ENCODE assay signal across 27 cellular contexts in the genomic region with DNA sequence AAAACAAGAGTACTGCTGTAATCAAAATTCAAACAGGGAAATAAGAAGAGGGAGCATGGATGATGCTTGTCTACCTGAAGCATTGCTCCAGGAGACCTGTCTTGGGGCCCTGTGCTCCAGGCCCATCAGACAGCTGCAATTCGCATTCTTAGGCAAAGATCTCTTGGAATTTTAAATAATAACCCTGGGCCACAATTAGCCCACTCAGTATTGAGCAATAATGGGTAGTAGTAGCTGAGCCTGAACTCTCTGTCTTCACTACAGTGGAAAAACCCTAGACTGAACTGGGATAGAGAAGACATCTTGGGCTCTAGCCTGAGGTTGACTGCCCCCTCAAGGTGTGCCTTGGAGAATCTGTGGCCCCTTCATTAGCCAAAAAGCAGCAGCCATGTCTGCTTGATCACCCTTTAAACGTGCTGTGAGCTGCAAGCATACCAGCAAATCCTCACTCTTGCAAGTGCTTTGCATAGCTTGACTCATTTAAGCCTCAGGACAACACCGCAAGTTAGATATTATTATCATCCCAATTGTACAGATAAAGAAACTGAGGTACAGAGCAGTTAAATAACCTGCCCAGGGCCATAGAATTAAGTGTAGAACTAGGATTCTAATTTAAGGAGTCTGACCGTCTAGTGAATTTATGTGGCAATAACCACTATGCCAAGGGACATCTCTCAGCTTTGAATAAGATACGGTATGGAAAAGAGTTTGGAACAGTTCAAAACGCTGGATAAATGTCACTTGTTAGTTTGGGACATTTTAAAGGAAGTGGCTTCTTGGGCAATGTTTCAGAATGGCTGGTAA.
"Had no signal": no experiment of that assay in that cellular context is flagged by ENCODE, and none has a peak within 500 bp of the region (broad histone marks: within the 10 kb centered on the region; RNA-seq: fewer than 3 reads in every experiment).

No MANE protein-coding gene starts in this region.

- H3K27me3 ChIP-seq: body of pancreas, breast epithelium had no signal

- H3K36me3 ChIP-seq: breast epithelium, WERI-Rb-1 had no signal

- H3K4me3 ChIP-seq: body of pancreas, breast epithelium had no signal

- H3K27ac ChIP-seq: body of pancreas, breast epithelium, RWPE1, WERI-Rb-1 had no signal

- H3K9me3 ChIP-seq: breast epithelium had no signal

- DNase-seq: activated CD4-positive, alpha-beta T cell treated with anti-CD3 and anti-CD28 coated beads for 1 hour; activated CD4-positive, alpha-beta T cell treated with anti-CD3 and anti-CD28 coated beads, Interleukin-2, amount 10 ng/mL, durations not matched to agents 24 days and 14 days; activated CD4-positive, alpha-beta T cell treated with anti-CD3 and anti-CD28 coated beads, Interleukin-2, amount 50 U/mL, for 4 hours; activated CD4-positive, CD25-positive, alpha-beta regulatory T cell; activated CD8-positive, alpha-beta T cell treated with anti-CD3 and anti-CD28 coated beads for 36 hours; activated gamma-delta T cell; activated naive CD4-positive, alpha-beta T cell treated with Interleukin-2 at 50 U/mL for 16 hours; activated naive CD8-positive, alpha-beta T cell treated with anti-CD3 and anti-CD28 coated beads, Interleukin-2, amount 10 ng/mL, durations not matched to agents 7 days and 5 days; activated T-cell treated with anti-CD3 and anti-CD28 coated beads, Interleukin-2, amount 50 U/mL, for 1 hour; body of pancreas; Karpas-422; MV-4-11; NCI-H1092; NCI-H1436 treated with DMSO at 0.1 percent for 48 hours; NCI-H1694 treated with DMSO at 0.1 percent for 48 hours; NCI-H2029; NCI-H510A; NCI-H526; NCI-H748 treated with DMSO at 0.1 percent for 48 hours; NK-92 treated with Interleukin-12 subunit alpha and Interleukin-12 subunit beta, amount 100 ng/mL, for 24 hours; PC-3; SIG-M5; T1000; WERI-Rb-1 had no signal

- H3K4me1 ChIP-seq: body of pancreas, breast epithelium had no signal

- ATAC-seq: activated CD8-positive, alpha-beta T cell treated with anti-CD3 and anti-CD28 coated beads for 36 hours; body of pancreas; PC-3; Right ventricle myocardium inferior had no signal
